ENCODE assay signal across 19 cellular contexts in the genomic region with DNA sequence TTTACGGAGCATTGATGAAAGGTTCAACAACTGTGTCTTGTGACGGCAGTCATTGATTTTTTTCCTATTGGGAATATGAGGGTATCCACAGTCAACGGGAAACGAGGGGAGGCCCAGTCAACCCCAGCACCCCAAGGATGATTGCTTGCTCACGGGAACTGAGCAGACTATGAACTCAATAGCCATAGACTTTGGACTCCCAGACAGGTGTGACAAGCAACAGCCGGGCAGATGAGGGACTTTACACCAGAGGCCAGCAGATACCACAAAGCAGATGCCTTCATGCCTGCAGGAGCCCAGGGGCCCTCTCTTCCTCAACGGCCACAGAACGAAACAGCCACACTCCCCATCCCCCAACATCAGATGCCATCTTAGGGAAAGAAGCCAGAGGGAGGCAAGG.
DNase-seq lines count a peak whose midpoint lies in the region; ATAC-seq and TF ChIP-seq lines count a peak whose summit lies in the region.
"Had no signal": no experiment of that assay in that cellular context is flagged by ENCODE, and none has a peak within 500 bp of the region (broad histone marks: within the 10 kb centered on the region; RNA-seq: fewer than 3 reads in every experiment).

No MANE protein-coding gene starts in this region.

- H3K36me3 Mint-ChIP-seq in activated T-cell treated with anti-CD3 and anti-CD28 coated beads, Interleukin-2, amount 50 U/mL, for 24 hours (ENCODE audit: low read depth), result no peaks in the 10 kb centered on the region
- H3K36me3 Mint-ChIP-seq: CD8-positive, alpha-beta memory T cell; natural killer cell; stimulated activated memory B cell treated with anti-CD40 and anti-IgM and Interleukin-4, amounts not matched to agents 10 μg/mL and 1 μg/mL and 100 μg/mL, for 72 hours had no signal

- H3K4me1 ChIP-seq in colonic mucosa (no peaks in the 10 kb centered on the region), smooth muscle cell (ENCODE audit: low read depth) (no peaks in the 10 kb centered on the region)
- H3K4me1 ChIP-seq: A549, HAP-1, upper lobe of right lung had no signal

- no peaks in the 10 kb centered on the region for H4K20me1 ChIP-seq in smooth muscle cell (ENCODE audit: low read depth)

- no peaks in the 10 kb centered on the region for H3F3A ChIP-seq in smooth muscle cell (ENCODE audit: low read depth)

- H3K27me3 ChIP-seq in colonic mucosa (no peaks in the 10 kb centered on the region), smooth muscle cell (ENCODE audit: low read depth) (no peaks in the 10 kb centered on the region)
- H3K27me3 ChIP-seq: upper lobe of right lung had no signal

- intact Hi-C loops in colonic mucosa (cut with DNase I), result no loop called here

- peaks cover 5% of the 10 kb centered on the region for H3K27me3 Mint-ChIP-seq in activated T-cell treated with anti-CD3 and anti-CD28 coated beads, Interleukin-2, amount 50 U/mL, for 24 hours

- H3K4me3 Mint-ChIP-seq in activated T-cell treated with anti-CD3 and anti-CD28 coated beads, Interleukin-2, amount 50 U/mL, for 24 hours, result no peak overlapping the region
- H3K4me3 Mint-ChIP-seq: CD8-positive, alpha-beta memory T cell; natural killer cell; stimulated activated memory B cell treated with anti-CD40 and anti-IgM and Interleukin-4, amounts not matched to agents 10 μg/mL and 1 μg/mL and 100 μg/mL, for 72 hours had no signal

- H2AFZ ChIP-seq in smooth muscle cell (ENCODE audit: low read depth), result no peak overlapping the region

- no peak overlapping the region for H3K9ac ChIP-seq in colonic mucosa (ENCODE audit: low read depth in 2 of 2, low read length in 2 of 2)
- no peak overlapping the region for H3K9ac ChIP-seq in smooth muscle cell (ENCODE audit: low read depth)

- ATAC-seq in HG02759 (IDR thresholded peaks at IDR 0.05; ENCODE audit: unreplicated experiment), result peak; percentile 58
- no peak for ATAC-seq in GM21515 (IDR thresholded peaks at IDR 0.05; ENCODE audit: unreplicated experiment)
- ATAC-seq: natural killer cell; stimulated activated memory B cell treated with anti-CD40 and anti-IgM and Interleukin-4, amounts not matched to agents 10 μg/mL and 1 μg/mL and 100 μg/mL, for 72 hours had no signal

- peaks cover 17% of the 10 kb centered on the region for H3K4me1 Mint-ChIP-seq in activated T-cell treated with anti-CD3 and anti-CD28 coated beads, Interleukin-2, amount 50 U/mL, for 24 hours (ENCODE audit: low read depth)
- H3K4me1 Mint-ChIP-seq: CD8-positive, alpha-beta memory T cell; natural killer cell had no signal

- no peak for TF ChIP-seq CTCF in colonic mucosa (IDR thresholded peaks at IDR 0.05)
- no peak for TF ChIP-seq CTCF in smooth muscle cell (IDR thresholded peaks at IDR 0.05; ENCODE audit: borderline replicate concordance, insufficient read depth, poor library complexity, severe bottlenecking)

- no peaks in the 10 kb centered on the region for H3K36me3 ChIP-seq in colonic mucosa
- H3K36me3 ChIP-seq in smooth muscle cell (ENCODE audit: low read depth), result no peaks in the 10 kb centered on the region
- H3K36me3 ChIP-seq: HAP-1, upper lobe of right lung, WERI-Rb-1 had no signal

- no peaks in the 10 kb centered on the region for H3K79me2 ChIP-seq in smooth muscle cell (ENCODE audit: low read depth)

- no peak overlapping the region for H3K4me3 ChIP-seq in colonic mucosa
- no peak overlapping the region for H3K4me3 ChIP-seq in smooth muscle cell
- H3K4me3 ChIP-seq: A549, HAP-1, upper lobe of right lung had no signal

- peak overlapping the region; percentile 12 for H3K4me2 ChIP-seq in smooth muscle cell
- H3K4me2 ChIP-seq: A549 had no signal

- H3K27ac Mint-ChIP-seq in activated T-cell treated with anti-CD3 and anti-CD28 coated beads, Interleukin-2, amount 50 U/mL, for 24 hours, result peak overlapping the region; percentile 93
- H3K27ac Mint-ChIP-seq: CD8-positive, alpha-beta memory T cell; natural killer cell; progenitor cell of endocrine pancreas; stimulated activated memory B cell treated with anti-CD40 and anti-IgM and Interleukin-4, amounts not matched to agents 10 μg/mL and 1 μg/mL and 100 μg/mL, for 72 hours had no signal

- H3K9me3 Mint-ChIP-seq in activated T-cell treated with anti-CD3 and anti-CD28 coated beads, Interleukin-2, amount 50 U/mL, for 24 hours, result peaks cover 5% of the 10 kb centered on the region
- H3K9me3 Mint-ChIP-seq: CD8-positive, alpha-beta memory T cell; natural killer cell had no signal

- WGBS in smooth muscle cell (ENCODE audit: low lambda C conversion rate), result 81% methylated on average over 8 of the region's 8 CpGs

- H3K9me3 ChIP-seq in colonic mucosa (no peaks in the 10 kb centered on the region), smooth muscle cell (replicated peaks; ENCODE audit: low read depth) (no peaks in the 10 kb centered on the region)
- H3K9me3 ChIP-seq: A549, HAP-1, upper lobe of right lung had no signal

- H3K27ac ChIP-seq in colonic mucosa (peak overlapping the region; percentile 52), smooth muscle cell (ENCODE audit: low read depth) (peak overlapping the region; percentile 35)
- H3K27ac ChIP-seq: A549, upper lobe of right lung, WERI-Rb-1 had no signal

- DNase-seq in activated T-cell treated with anti-CD3 and anti-CD28 coated beads, Interleukin-2, amount 50 U/mL, for 24 hours, result no peak
- DNase-seq in activated T-cell treated with anti-CD3 and anti-CD28 coated beads, Interleukin-2, amount 50 U/mL, for 1 hour, result no peak
- DNase-seq in colonic mucosa (peak; percentile 62), smooth muscle cell (lab: John Stamatoyannopoulos, UW; ENCODE audit: unreplicated experiment) (no peak), NCI-H187 treated with DMSO at 0.1 percent for 48 hours (lab: John Stamatoyannopoulos, UW) (no peak), SHP77 (lab: John Stamatoyannopoulos, UW) (no peak)
- DNase-seq: activated effector memory CD4-positive, alpha-beta T cell treated with Interleukin-2 at 50 U/mL for 16 hours; amygdala; CD8-positive, alpha-beta memory T cell; natural killer cell; NCI-H748 treated with DMSO at 0.1 percent for 48 hours; upper lobe of right lung; WERI-Rb-1 had no signal
